Comparison of ENCODE assay signal across 8 cellular contexts in genomic region chr13:112606125-112607001, GRCh38. TPM values are rescaled to one million over a fixed set of nuclear protein-coding genes. Genes with fewer than 3 reads are reported as not detected.
A peak's percentile ranks its signal among the peaks of the same experiment; 100 is the strongest.
DNase-seq lines count a peak whose midpoint lies in the region; ATAC-seq and TF ChIP-seq lines count a peak whose summit lies in the region.

No MANE protein-coding gene starts in this region.

- DNase-seq in AG20443 (ENCODE audit: low spot score) (peak; percentile 99), NCI-H345 (lab: John Stamatoyannopoulos, UW) (peak; percentile 92), colonic mucosa (peak; percentile 95), left kidney (ENCODE audit: low read depth, low spot score) (peak; percentile 97)
- peak; percentile 83 to 86 for DNase-seq in activated CD4-positive, alpha-beta T cell treated with anti-CD3 and anti-CD28 coated beads for 4 hours
- DNase-seq in stimulated activated CD4-positive, alpha-beta T cell treated with anti-CD3 and anti-CD28 coated beads, Interleukin-1b, Interleukin-23, amount 100 ng/mL, for 4 hours (ENCODE audit: low read depth in 2 of 2) = peak; percentile 81 to 92

- no peaks in the 10 kb centered on the region for H3K36me3 ChIP-seq in colonic mucosa

- H3K9ac ChIP-seq in colonic mucosa (ENCODE audit: low read depth in 2 of 2, low read length in 2 of 2) = peak overlapping the region; percentile 19 to 63

- ATAC-seq in GM18909 (IDR thresholded peaks at IDR 0.05; ENCODE audit: poor library complexity, unreplicated experiment) = peak; percentile 100
- peak; percentile 99 for ATAC-seq in HG03175 (IDR thresholded peaks at IDR 0.05; ENCODE audit: unreplicated experiment)

- H3K9me3 ChIP-seq in colonic mucosa = no peaks in the 10 kb centered on the region

- TF ChIP-seq CTCF in colonic mucosa (IDR thresholded peaks at IDR 0.05) = peak; percentile 87

- intact Hi-C loops in colonic mucosa (cut with DNase I) = loop anchor here (5.0 kb wide), 1 partner anchor 1134 kb away; no protein-coding TSS in a partner anchor

- no peaks in the 10 kb centered on the region for H3K27me3 ChIP-seq in colonic mucosa

- no peaks in the 10 kb centered on the region for H3K4me1 ChIP-seq in colonic mucosa

- H3K4me3 ChIP-seq in colonic mucosa = peak overlapping the region; percentile 32

- H3K27ac ChIP-seq in colonic mucosa = peak overlapping the region; percentile 39

RNA-seq across cellular contexts. Expression of gene TUBGCP3, which starts 18.4 kb away (rescaled TPM):
- total RNA-seq in colonic mucosa = 10 to 100 TPM; 24.9 to 39.4 TPM

Comparison
In these comparisons a context has a peak if more than half of its experiments do, and no peak if none do; other contexts are left out.
1. Peak in every context shown above with its lines: DNase-seq, ATAC-seq, H3K4me3 ChIP-seq and H3K27ac ChIP-seq.